8 cellular contexts compared by ENCODE assay signal in genomic region chr14:95993768-95994592, GRCh38. TPM values are rescaled to one million over a fixed set of nuclear protein-coding genes. Genes with fewer than 3 reads are reported as not detected.
A peak's percentile ranks its signal among the peaks of the same experiment; 100 is the strongest.
DNase-seq lines count a peak whose midpoint lies in the region; ATAC-seq and TF ChIP-seq lines count a peak whose summit lies in the region.

No MANE protein-coding gene starts in this region.

- in situ Hi-C loops in astrocyte of the spinal cord (cut with HindIII; ENCODE audit: low sequenced_read_pairs) = no loop called here

- no peaks in the 10 kb centered on the region for H3K36me3 ChIP-seq in iPS-20b (ENCODE audit: insufficient read depth, low read depth, low read length)

- H3K9ac ChIP-seq in iPS-20b (ENCODE audit: low read depth, low read length) = peak overlapping the region; percentile 54; the same call in 1 of the 2 replicates

- H3K27ac ChIP-seq in iPS-20b (ENCODE audit: low read length) = no peak overlapping the region

- no peak for ATAC-seq in GM21786 (IDR thresholded peaks at IDR 0.05; ENCODE audit: unreplicated experiment)

- DNase-seq in DMS53 (lab: John Stamatoyannopoulos, UW) (peak; percentile 73), HPDE6-E6E7 (ENCODE audit: extremely low spot score) (peak; percentile 21), NCI-H82 treated with DMSO at 0.1 percent for 48 hours (lab: John Stamatoyannopoulos, UW; ENCODE audit: unreplicated experiment) (peak; percentile 1), astrocyte of the spinal cord (ENCODE audit: low read depth, low spot score) (peak; percentile 53), ureter (ENCODE audit: low spot score) (no peak)
- DNase-seq in stimulated activated CD8-positive, alpha-beta memory T cell treated with anti-CD3 and anti-CD28 coated beads, Interleukin-12 subunit alpha, Interleukin-12 subunit beta, amount 100 ng/mL, for 1 hour (ENCODE audit: low read depth) = peak; percentile 0

- peak; percentile 68 for TF ChIP-seq CTCF in astrocyte of the spinal cord (IDR thresholded peaks at IDR 0.05; ENCODE audit: low read depth, low read length)

- peaks cover 14% of the 10 kb centered on the region; the same call in 1 of the 2 replicates for H3K4me1 ChIP-seq in iPS-20b (ENCODE audit: insufficient read depth, low read length)

- H3K9me3 ChIP-seq in iPS-20b (ENCODE audit: insufficient read depth, low read depth, low read length) = peaks cover 19% of the 10 kb centered on the region

- H3K4me3 ChIP-seq in astrocyte of the spinal cord (ENCODE audit: low read depth, low read length) = no peak overlapping the region
- H3K4me3 ChIP-seq in iPS-20b (ENCODE audit: low read length) = peak overlapping the region; percentile 37; the same call in 1 of the 2 replicates

- no peaks in the 10 kb centered on the region for H3K27me3 ChIP-seq in iPS-20b (ENCODE audit: insufficient read depth, low read length)

RNA-seq across cellular contexts. Expression of gene C14orf132, which starts 45.2 kb away (rescaled TPM):
- total RNA-seq in ureter = 6.7 TPM
